Comparison of ENCODE assay signal across 9 cellular contexts in genomic region chr19:11381535-11382369, GRCh38. TPM values are rescaled to one million over a fixed set of nuclear protein-coding genes. Genes with fewer than 3 reads are reported as not detected.
DNase-seq lines count a peak whose midpoint lies in the region; ATAC-seq and TF ChIP-seq lines count a peak whose summit lies in the region.
"Had no signal": no experiment of that assay in that cellular context is flagged by ENCODE, and none has a peak within 500 bp of the region (broad histone marks: within the 10 kb centered on the region; RNA-seq: fewer than 3 reads in every experiment).

No MANE protein-coding gene starts in this region.

- H3K36me3 ChIP-seq in IMR-90 (ENCODE audit: control insufficient read depth, insufficient read depth, low read length) (no peaks in the 10 kb centered on the region), ascending aorta (no peaks in the 10 kb centered on the region), iPS-18a (ENCODE audit: control insufficient read depth, low read depth, low read length) (no peaks in the 10 kb centered on the region)
- H3K36me3 ChIP-seq: thyroid gland had no signal

- peak overlapping the region; percentile 26 to 81 for H4K8ac ChIP-seq in IMR-90 (ENCODE audit: low read depth in 2 of 2, low read length in 2 of 2)

- dilution Hi-C loops in IMR-90 (cut with HindIII; ENCODE audit: low sequenced_read_pairs, unreplicated experiment): no loop called here

- peak overlapping the region; percentile 3; the same call in 1 of the 2 replicates for H3K27ac ChIP-seq in IMR-90 (ENCODE audit: insufficient read depth, low read length)
- peak overlapping the region; percentile 81 to 84 for H3K27ac ChIP-seq in ascending aorta
- no peak overlapping the region for H3K27ac ChIP-seq in iPS-18a (ENCODE audit: low read length)

- H3K9ac ChIP-seq in IMR-90 (ENCODE audit: low read depth, low read length) (peak overlapping the region; percentile 21; the same call in 1 of the 2 replicates), iPS-18a (ENCODE audit: low read length) (peak overlapping the region; percentile 39)

- peak overlapping the region; percentile 97 for H3K4me2 ChIP-seq in IMR-90 (ENCODE audit: low read depth, low read length)

- peak overlapping the region; percentile 96 for H2AFZ ChIP-seq in IMR-90 (replicated peaks; ENCODE audit: low read length, poor library complexity)

- peak overlapping the region; percentile 70 for H2BK5ac ChIP-seq in IMR-90 (ENCODE audit: low read depth, low read length, poor library complexity, severe bottlenecking)

- H2BK20ac ChIP-seq in IMR-90 (ENCODE audit: low read depth, low read length): no peak overlapping the region

- intact Hi-C loops in IMR-90 (cut with micrococcal nuclease) (loop anchor here (2.0 to 5.0 kb wide), 2 partner anchors 41 to 101 kb away; no protein-coding TSS in a partner anchor), ascending aorta (cut with DNase I) (loop anchor here (1.0 to 5.0 kb wide), 4 partner anchors 26 to 126 kb away; partner anchors contain the start of genes ODAD3, PLPPR2, PRKCSH and RGL3)

- no TSS peak for BruUV-seq in IMR-90 (replicated peaks; lab: Mats Ljungman, UMichigan)

- CTCF ChIA-PET in IMR-90 (lab: Yijun Ruan, JAX): interaction anchor here (0.5 to 2.9 kb wide), 17 partner anchors 22 to 242 kb away, joined by 3 to 9 read pairs (median 4); partner anchors contain the start of genes ELOF1, ODAD3 and PRKCSH

- peak overlapping the region; percentile 51 for H3K4me3 ChIP-seq in IMR-90 (ENCODE audit: insufficient read depth, low read depth, low read length)
- H3K4me3 ChIP-seq in ascending aorta: peak overlapping the region; percentile 71 to 81
- peak overlapping the region; percentile 77 for H3K4me3 ChIP-seq in iPS-18a (ENCODE audit: low read length)

- H2AK5ac ChIP-seq in IMR-90 (ENCODE audit: low read depth, low read length): peak overlapping the region; percentile 85

- H3K9me3 ChIP-seq in IMR-90 (ENCODE audit: control insufficient read depth, insufficient read depth, low read length): no peaks in the 10 kb centered on the region
- no peaks in the 10 kb centered on the region for H3K9me3 ChIP-seq in ascending aorta
- no peaks in the 10 kb centered on the region for H3K9me3 ChIP-seq in iPS-18a (ENCODE audit: control insufficient read depth, low read depth, low read length)
- H3K9me3 ChIP-seq: thyroid gland had no signal

- H3K4ac ChIP-seq in IMR-90 (ENCODE audit: low read depth, low read length): peak overlapping the region; percentile 84

- peak overlapping the region; percentile 64 for H4K91ac ChIP-seq in IMR-90 (ENCODE audit: insufficient read depth, low read depth, low read length)

- H3K79me1 ChIP-seq in IMR-90 (ENCODE audit: low read depth in 1 of 2, low read length in 2 of 2): peaks cover 8 to 23% of the 10 kb centered on the region in 2 experiments

- peaks cover 11% of the 10 kb centered on the region; the same call in 1 of the 2 replicates for H4K20me1 ChIP-seq in IMR-90 (ENCODE audit: insufficient read depth, low read length)

- 10% methylated on average over 17 of the region's 60 CpGs; no CpG with 5 or more reads in 1 of the 2 experiments for WGBS in IMR-90 (ENCODE audit: extremely low coverage in 2 of 2, insufficient read length in 1 of 2), 2 experiments

- peak; percentile 98 for DNase-seq in ELR (ENCODE audit: low read depth)
- DNase-seq in IMR-90: peak; percentile 88
- DNase-seq in SW 1271 (lab: John Stamatoyannopoulos, UW): peak; percentile 70 to 92
- peak; percentile 59 to 89 for DNase-seq in ascending aorta (ENCODE audit: low spot score in 2 of 2)
- DNase-seq in stimulated activated CD4-positive, alpha-beta T cell treated with anti-CD3 and anti-CD28 coated beads, Interleukin-1b, Interleukin-23, amount 100 ng/mL, for 1 hour (ENCODE audit: low read depth in 2 of 2): peak; percentile 32
- no peak for DNase-seq in SHP77 (lab: John Stamatoyannopoulos, UW)

- peak overlapping the region; percentile 4; the same call in 1 of the 2 replicates for H3K18ac ChIP-seq in IMR-90 (ENCODE audit: low read depth, low read length)

- H4K5ac ChIP-seq in IMR-90 (ENCODE audit: low read depth, low read length): peak overlapping the region; percentile 7; the same call in 1 of the 2 replicates

- no peak for TF ChIP-seq RAD21 in IMR-90 (IDR thresholded peaks at IDR 0.05; ENCODE audit: low read length)

- H3K9me1 ChIP-seq in IMR-90 (ENCODE audit: insufficient read depth, low read length): peaks cover 23% of the 10 kb centered on the region

- peak; percentile 42 for ATAC-seq in GM21717 (IDR thresholded peaks at IDR 0.05; ENCODE audit: unreplicated experiment)
- peak; percentile 56 for ATAC-seq in IMR-90 (ENCODE audit: low read depth)

- POLR2A ChIA-PET in IMR-90 (lab: Charles Lee; ENCODE audit: unreplicated experiment): interaction anchor here (0.7 to 1.3 kb wide), 3 partner anchors 10 to 88 kb away, joined by 3 to 14 read pairs (median 4); no protein-coding TSS in a partner anchor

- H2AK9ac ChIP-seq in IMR-90 (replicated peaks; ENCODE audit: low read depth, low read length, poor library complexity): peak overlapping the region; percentile 94

- H3K4me1 ChIP-seq in IMR-90 (ENCODE audit: control insufficient read depth, insufficient read depth, low read length) (peaks cover 20% of the 10 kb centered on the region), ascending aorta (peaks cover 14 to 48% of the 10 kb centered on the region in 2 donors), iPS-18a (ENCODE audit: control insufficient read depth, low read depth, low read length) (peaks cover 3% of the 10 kb centered on the region)

- TF ChIP-seq POLR2A in IMR-90 (IDR thresholded peaks at IDR 0.05; ENCODE audit: low read depth, low read length): no peak; the same call in 1 of the 2 replicates

- H3K56ac ChIP-seq in IMR-90 (ENCODE audit: extremely low read depth, insufficient read depth, low read length): no peak overlapping the region; the same call in 1 of the 2 replicates

- in situ Hi-C loops in IMR-90 (cut with MboI; ENCODE audit: low sequenced_read_pairs): no loop called here

- no peaks in the 10 kb centered on the region; the same call in 1 of the 2 replicates for H3K27me3 ChIP-seq in IMR-90 (ENCODE audit: control insufficient read depth, insufficient read depth, low read length)
- H3K27me3 ChIP-seq in ascending aorta: no peaks in the 10 kb centered on the region
- H3K27me3 ChIP-seq in iPS-18a (ENCODE audit: control insufficient read depth, insufficient read depth, low read length): peaks cover 21% of the 10 kb centered on the region
- H3K27me3 ChIP-seq: thyroid gland had no signal

- peak overlapping the region; percentile 54; the same call in 1 of the 2 replicates for H2BK120ac ChIP-seq in IMR-90 (ENCODE audit: low read depth, low read length)

- TF ChIP-seq CTCF in IMR-90 (conservative IDR thresholded peaks at IDR 0.05; ENCODE audit: low read depth, low read length) (peak; percentile 23; the same call in 1 of the 2 replicates), ascending aorta (IDR thresholded peaks at IDR 0.05) (no peak)

- peak overlapping the region; percentile 39; the same call in 1 of the 2 replicates for H3K23ac ChIP-seq in IMR-90 (ENCODE audit: low read depth, low read length)

- H3K14ac ChIP-seq in IMR-90 (replicated peaks; ENCODE audit: low read depth, low read length): peak overlapping the region; percentile 34

- peak overlapping the region; percentile 29; the same call in 2 of the 3 replicates for H2BK15ac ChIP-seq in IMR-90 (ENCODE audit: low read depth, low read length)

TF ChIP-seq in IMR-90, 13 proteins besides CTCF, POLR2A, EP300 and RAD21 (continues in another document):
- TF ChIP-seq USF2 (IDR thresholded peaks at IDR 0.05; ENCODE audit: low read depth, low read length) (0 out of 2 replicates have a peak, but pooled peaks have one; percentile 33), MAZ (IDR thresholded peaks at IDR 0.05; ENCODE audit: borderline replicate concordance, low read depth, low read length) (peak; percentile 38; the same call in 1 of the 2 replicates), MXI1 (IDR thresholded peaks at IDR 0.05; ENCODE audit: borderline replicate concordance, low read depth, low read length) (peak; percentile 52; the same call in 1 of the 2 replicates), CEBPB (IDR thresholded peaks at IDR 0.05; ENCODE audit: low read depth, low read length) (peak; percentile 13; the same call in 1 of the 2 replicates), BHLHE40 (IDR thresholded peaks at IDR 0.05; ENCODE audit: low read depth, low read length) (0 out of 2 replicates have a peak, but pooled peaks have one; percentile 9), FOS (IDR thresholded peaks at IDR 0.05; ENCODE audit: low read depth, low read length) (peak; percentile 21; the same call in 1 of the 2 replicates)

RNA-seq across cellular contexts. Expression of gene EPOR, which starts 2.4 kb away (rescaled TPM):
- total RNA-seq in IMR-90 (2012; rRNA removed) (3.1 and 4.3 TPM in 2 replicates), ascending aorta (0.21 TPM)
- 10.1 and 12.0 TPM in 2 replicates for polyA plus RNA-seq in IMR-90 (2012; rRNA removed)
- 11.5 and 12.4 TPM in 2 replicates for polyA plus RNA-seq in IMR-90 (2012; cell fraction: cytosol; rRNA removed)
- polyA plus RNA-seq in IMR-90 (2012; cell fraction: nucleus; rRNA removed; ENCODE audit: low replicate concordance): 9.7 and 21.2 TPM in 2 replicates

RNA-seq across cellular contexts. Expression of gene SWSAP1, which starts 7.3 kb away (rescaled TPM):
- 0.36 and 0.56 TPM in 2 replicates for total RNA-seq in IMR-90 (2012; rRNA removed)
- 1.6 and 2.0 TPM in 2 replicates for polyA plus RNA-seq in IMR-90 (2012; rRNA removed)
- polyA plus RNA-seq in IMR-90 (2012; cell fraction: cytosol; rRNA removed): 1.2 and 1.5 TPM in 2 replicates
- 1.1 and 1.2 TPM in 2 replicates for polyA plus RNA-seq in IMR-90 (2012; cell fraction: nucleus; rRNA removed; ENCODE audit: low replicate concordance)
- total RNA-seq in ascending aorta: 4.5 TPM

RNA-seq across cellular contexts. Expression of gene PLPPR2, which starts 26.5 kb away (rescaled TPM):
- total RNA-seq in IMR-90 (2012; rRNA removed): 3.9 and 4.4 TPM in 2 replicates
- polyA plus RNA-seq in IMR-90 (2012; rRNA removed): 45.2 and 50.2 TPM in 2 replicates
- 36.6 and 62.6 TPM in 2 replicates for polyA plus RNA-seq in IMR-90 (2012; cell fraction: cytosol; rRNA removed)
- 66.7 and 132 TPM in 2 replicates for polyA plus RNA-seq in IMR-90 (2012; cell fraction: nucleus; rRNA removed; ENCODE audit: low replicate concordance)
- total RNA-seq in ascending aorta: 61.4 TPM

RNA-seq across cellular contexts. Expression of gene CCDC159, which starts 35.4 kb away (rescaled TPM):
- total RNA-seq in IMR-90 (2012; rRNA removed): 4.4 and 4.7 TPM in 2 replicates
- polyA plus RNA-seq in IMR-90 (2012; rRNA removed): 14.0 and 14.3 TPM in 2 replicates
- polyA plus RNA-seq in IMR-90 (2012; cell fraction: cytosol; rRNA removed): 10.4 and 13.2 TPM in 2 replicates
- polyA plus RNA-seq in IMR-90 (2012; cell fraction: nucleus; rRNA removed; ENCODE audit: low replicate concordance): 85.5 and 114 TPM in 2 replicates
- 79.0 TPM for total RNA-seq in ascending aorta

RNA-seq across cellular contexts. Expression of gene TMEM205, which starts 35.7 kb away (rescaled TPM):
- total RNA-seq in IMR-90 (2012; rRNA removed) (87.5 and 136 TPM in 2 replicates), ascending aorta (225 TPM)
- 107 and 110 TPM in 2 replicates for polyA plus RNA-seq in IMR-90 (2012; rRNA removed)
- 71.0 and 211 TPM in 2 replicates for polyA plus RNA-seq in IMR-90 (2012; cell fraction: cytosol; rRNA removed)
- polyA plus RNA-seq in IMR-90 (2012; cell fraction: nucleus; rRNA removed; ENCODE audit: low replicate concordance): 91.3 and 108 TPM in 2 replicates

Comparison
In these comparisons a context has a peak if more than half of its experiments do, and no peak if none do; other contexts are left out.
1. DNase-seq: peak in ELR (single experiment), IMR-90 (single experiment), SW 1271 (2 of 2), ascending aorta (2 of 2) and stimulated activated CD4-positive, alpha-beta T cell treated with anti-CD3 and anti-CD28 coated beads, Interleukin-1b, Interleukin-23, amount 100 ng/mL, for 1 hour (2 of 2); none in SHP77 (0 of 2).
2. RNA of gene PLPPR2, which starts 26.5 kb away (total RNA-seq): 61.4 TPM in ascending aorta (single experiment); 3.9 to 4.4 TPM in IMR-90; every median in the first group is over 10 times any median in the second.
3. Peak in every context shown above with its lines, with median percentiles within 50 percentile points of each other: H3K4me3 ChIP-seq.